Comparison of ENCODE assay signal across 10 cellular contexts in genomic region chr19:46115396-46116109, GRCh38. TPM values are rescaled to one million over a fixed set of nuclear protein-coding genes. Genes with fewer than 3 reads are reported as not detected.
DNase-seq lines count a peak whose midpoint lies in the region; ATAC-seq and TF ChIP-seq lines count a peak whose summit lies in the region.
"Had no signal": no experiment of that assay in that cellular context is flagged by ENCODE, and none has a peak within 500 bp of the region (broad histone marks: within the 10 kb centered on the region; RNA-seq: fewer than 3 reads in every experiment).

No MANE protein-coding gene starts in this region.

- H2BK5ac ChIP-seq in neuronal stem cell (ENCODE audit: low read length) = no peak overlapping the region

- H3K23ac ChIP-seq in neuronal stem cell (ENCODE audit: low read depth, low read length, poor library complexity) = no peak overlapping the region

- H3K27me3 ChIP-seq in neuronal stem cell (ENCODE audit: control insufficient read depth in 3 of 3, insufficient read depth in 3 of 3, low read depth in 1 of 3, low read length in 3 of 3) (peaks cover 0 to 13% (median 0%) of the 10 kb centered on the region in 3 experiments), prostate gland (replicated peaks; ENCODE audit: insufficient read depth) (peaks cover 6% of the 10 kb centered on the region)
- H3K27me3 ChIP-seq: dorsolateral prefrontal cortex had no signal

- H2AFZ ChIP-seq in neuronal stem cell (ENCODE audit: low read length) = no peak overlapping the region

- H3K18ac ChIP-seq in neuronal stem cell (ENCODE audit: low read length) = no peak overlapping the region

- no peak overlapping the region for H3K9ac ChIP-seq in neuronal stem cell (ENCODE audit: low read depth, low read length, poor library complexity)

- H3K9me3 ChIP-seq in neuronal stem cell (replicated peaks in 1 of 2; ENCODE audit: control insufficient read depth in 2 of 2, insufficient read depth in 1 of 2, low read depth in 1 of 2, low read length in 2 of 2) (peaks cover 5 to 7% of the 10 kb centered on the region in 2 donors), prostate gland (no peaks in the 10 kb centered on the region)

- H3K27ac ChIP-seq in neuronal stem cell (replicated peaks; ENCODE audit: low read length) = no peak overlapping the region
- no peak overlapping the region for H3K27ac ChIP-seq in prostate gland

- peak overlapping the region in 1 of 2 donors; percentile 80 for H3K27ac Mint-ChIP-seq in activated naive CD4-positive, alpha-beta T cell treated with anti-CD3 and anti-CD28 coated beads, Interleukin-2, amount 50 U/mL, for 72 hours

- H3K4me2 ChIP-seq in neuronal stem cell (ENCODE audit: insufficient read depth, low read length, poor library complexity, severe bottlenecking) = no peak overlapping the region

- H3K4ac ChIP-seq in neuronal stem cell (ENCODE audit: low read length) = no peak overlapping the region

- no peak for TF ChIP-seq POLR2A in prostate gland (IDR thresholded peaks at IDR 0.05)

- no peak overlapping the region for H4K8ac ChIP-seq in neuronal stem cell (ENCODE audit: low read depth, low read length)

- TF ChIP-seq CTCF in GM12865 (IDR thresholded peaks at IDR 0.05; ENCODE audit: insufficient read depth, low read depth, low read length, missing control alignments) (no peak), prostate gland (IDR thresholded peaks at IDR 0.05) (no peak)

- peak; percentile 46 for DNase-seq in GM12865 (ENCODE audit: low read depth)
- peak; percentile 82 for DNase-seq in HT1080 (ENCODE audit: low read depth)
- DNase-seq in activated naive CD4-positive, alpha-beta T cell treated with anti-CD3 and anti-CD28 coated beads, Interleukin-2, amount 50 U/mL, for 72 hours (ENCODE audit: low spot score in 2 of 2) = peak; percentile 65 to 67
- DNase-seq in neuronal stem cell (ENCODE audit: low spot score) = no peak
- no peak for DNase-seq in NCI-H774 (lab: John Stamatoyannopoulos, UW)
- DNase-seq in DMS79 (lab: John Stamatoyannopoulos, UW) = no peak
- no peak for DNase-seq in prostate gland (ENCODE audit: low spot score)

- no peak overlapping the region for H2BK120ac ChIP-seq in neuronal stem cell (ENCODE audit: low read depth, low read length)

- no peak overlapping the region for H4K91ac ChIP-seq in neuronal stem cell (ENCODE audit: low read depth, low read length, poor library complexity)

- no peak overlapping the region for H2BK12ac ChIP-seq in neuronal stem cell (ENCODE audit: low read length)

- H3K36me3 ChIP-seq in neuronal stem cell (replicated peaks in 1 of 2; ENCODE audit: control insufficient read depth in 2 of 2, insufficient read depth in 2 of 2, low read length in 2 of 2) (no peaks in the 10 kb centered on the region), prostate gland (no peaks in the 10 kb centered on the region)

- H3K79me1 ChIP-seq in neuronal stem cell (ENCODE audit: low read depth, low read length) = no peaks in the 10 kb centered on the region

- peak; percentile 99 to 100 for ATAC-seq in activated naive CD4-positive, alpha-beta T cell treated with anti-CD3 and anti-CD28 coated beads, Interleukin-2, amount 50 U/mL, for 72 hours
- ATAC-seq in GM19455 (IDR thresholded peaks at IDR 0.05; ENCODE audit: unreplicated experiment) = no peak

- no CpG with 5 or more reads among the region's 9 CpGs for WGBS in neuronal stem cell (ENCODE audit: extremely low coverage in 2 of 2, insufficient read length in 2 of 2, insufficient replicate concordance in 1 of 2), 2 donors
- 75% methylated on average over 9 of the region's 9 CpGs for WGBS in prostate gland

- H3K4me1 ChIP-seq in neuronal stem cell (ENCODE audit: control insufficient read depth in 2 of 2, insufficient read depth in 1 of 2, low read depth in 1 of 2, low read length in 2 of 2) (peaks cover 4% of the 10 kb centered on the region in 2 donors), prostate gland (replicated peaks) (no peaks in the 10 kb centered on the region)

- intact Hi-C loops in prostate gland (cut with DNase I) = no loop called here

- H2BK15ac ChIP-seq in neuronal stem cell (ENCODE audit: low read length) = no peak overlapping the region

- no peaks in the 10 kb centered on the region for H3K9me3 Mint-ChIP-seq in activated naive CD4-positive, alpha-beta T cell treated with anti-CD3 and anti-CD28 coated beads, Interleukin-2, amount 50 U/mL, for 72 hours

- H3K4me3 ChIP-seq in GM12865 (ENCODE audit: low read depth, low read length) = no peak overlapping the region
- H3K4me3 ChIP-seq in neuronal stem cell (ENCODE audit: low read length in 2 of 2) = no peak overlapping the region
- no peak overlapping the region for H3K4me3 ChIP-seq in prostate gland
- H3K4me3 ChIP-seq: dorsolateral prefrontal cortex had no signal

- H2AK5ac ChIP-seq in neuronal stem cell (ENCODE audit: low read depth, low read length) = peak overlapping the region; percentile 44

- H3K36me3 Mint-ChIP-seq in activated naive CD4-positive, alpha-beta T cell treated with anti-CD3 and anti-CD28 coated beads, Interleukin-2, amount 50 U/mL, for 72 hours = no peaks in the 10 kb centered on the region

- H3K14ac ChIP-seq in neuronal stem cell (ENCODE audit: low read length) = no peak overlapping the region

RNA-seq across cellular contexts. Expression of gene IGFL3, which starts 8.9 kb away (rescaled TPM):
- total RNA-seq in HT1080 (2014; rRNA removed; shearing (Covaris generic)) = 1.7 and 1.9 TPM in 2 replicates
- not detected in 2 replicates for polyA plus RNA-seq in HT1080 (2015; cell fraction: cytosol; rRNA removed)
- polyA plus RNA-seq in HT1080 (2015; cell fraction: nucleus; rRNA removed) = 0.26 TPM in 1 of 2 replicates, not detected in the other
- total RNA-seq in activated naive CD4-positive, alpha-beta T cell treated with anti-CD3 and anti-CD28 coated beads, Interleukin-2, amount 50 U/mL, for 72 hours = not detected
- polyA plus RNA-seq in neuronal stem cell (2013, experiment 1 of 2) = 0.08 TPM
- 0.21 TPM for polyA plus RNA-seq in neuronal stem cell (2013, experiment 2 of 2)
- total RNA-seq in prostate gland = not detected
- total RNA-seq: dorsolateral prefrontal cortex, temporal lobe had no signal

RNA-seq across cellular contexts. Expression of gene IGFL2, which starts 32.5 kb away (rescaled TPM):
- not detected in 2 replicates for total RNA-seq in HT1080 (2014; rRNA removed; shearing (Covaris generic))
- polyA plus RNA-seq in HT1080 (2015; cell fraction: cytosol; rRNA removed) = 0.72 TPM in 1 of 2 replicates, not detected in the other
- polyA plus RNA-seq in HT1080 (2015; cell fraction: nucleus; rRNA removed) = 0.06 TPM in 1 of 2 replicates, not detected in the other
- 1 to 10 TPM in 1 of 2 donors, not detected in 1; 1.0 TPM for total RNA-seq in activated naive CD4-positive, alpha-beta T cell treated with anti-CD3 and anti-CD28 coated beads, Interleukin-2, amount 50 U/mL, for 72 hours
- not detected for polyA plus RNA-seq in neuronal stem cell (2013, experiment 1 of 2)
- polyA plus RNA-seq in neuronal stem cell (2013, experiment 2 of 2) = not detected
- total RNA-seq in prostate gland = 1 to 10 TPM in 1 of 2 donors, not detected in 1; 2.7 TPM
- total RNA-seq: temporal lobe had no signal

Comparison
In these comparisons a context has a peak if more than half of its experiments do, and no peak if none do; other contexts are left out.
1. DNase-seq: peak in GM12865 (single experiment), HT1080 (single experiment) and activated naive CD4-positive, alpha-beta T cell treated with anti-CD3 and anti-CD28 coated beads, Interleukin-2, amount 50 U/mL, for 72 hours (2 of 2); none in neuronal stem cell (single experiment), NCI-H774 (single experiment), DMS79 (single experiment) and prostate gland (single experiment).